1 cellular context compared by ENCODE assay signal in the genomic region with DNA sequence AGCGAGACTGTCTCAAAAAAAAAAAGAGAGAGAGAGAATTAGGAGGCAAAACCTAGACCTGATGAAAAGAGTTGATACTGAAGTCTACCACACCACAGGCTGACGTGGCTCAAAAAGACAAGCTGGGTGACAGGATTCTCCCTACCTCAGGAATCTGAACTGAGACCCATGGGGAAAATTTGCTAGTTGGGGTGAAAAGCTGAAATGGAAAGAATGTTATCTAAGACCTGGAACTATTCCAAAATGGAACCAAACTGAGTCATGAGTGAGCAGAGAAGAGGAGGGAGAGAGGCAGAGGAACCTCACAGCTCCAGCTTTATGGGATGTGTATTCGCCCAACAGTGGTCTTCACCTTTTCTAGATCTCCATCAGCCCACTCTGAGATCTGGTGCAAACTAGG.
A peak's percentile ranks its signal among the peaks of the same experiment; 100 is the strongest.
TF ChIP-seq lines count a peak whose summit lies in the region.

No MANE protein-coding gene starts in this region.

TF ChIP-seq in IMR-90, 13 proteins besides CTCF, POLR2A, EP300 and RAD21:
- no peak for TF ChIP-seq CEBPB (IDR thresholded peaks at IDR 0.05; ENCODE audit: low read depth, low read length)
- TF ChIP-seq MAZ (IDR thresholded peaks at IDR 0.05; ENCODE audit: borderline replicate concordance, low read depth, low read length) = peak; percentile 28; the same call in 1 of the 2 replicates
- TF ChIP-seq SMC3 (IDR thresholded peaks at IDR 0.05; ENCODE audit: low read depth, low read length) = no peak
